Comparison of ENCODE assay signal across 8 cellular contexts in genomic region chr11:66069715-66070603, GRCh38. TPM values are rescaled to one million over a fixed set of nuclear protein-coding genes. Genes with fewer than 3 reads are reported as not detected.
A peak's percentile ranks its signal among the peaks of the same experiment; 100 is the strongest.
DNase-seq lines count a peak whose midpoint lies in the region; ATAC-seq and TF ChIP-seq lines count a peak whose summit lies in the region.

TSS of gene PACS1 (plus strand) at chr11:66070272. CDS start at chr11:66070487, 215 bp downstream.

- H3K4me3 ChIP-seq in fibroblast of the aortic adventitia (ENCODE audit: low read depth, low read length) = peak within 1 kb of the TSS; percentile 75

- no peak; the same call in 1 of the 2 replicates for TF ChIP-seq CTCF in 22Rv1 (IDR thresholded peaks at IDR 0.05)
- no peak for TF ChIP-seq CTCF in fibroblast of the aortic adventitia (IDR thresholded peaks at IDR 0.05; ENCODE audit: insufficient read depth, low read length)

- peak within 1 kb of the TSS; percentile 91 for H3K4me3 Mint-ChIP-seq in natural killer cell treated with Interleukin-12 subunit alpha and Interleukin-12 subunit beta and Interleukin-15 and Interleukin-18, amount 100 ng/mL, for 72 hours
- peak within 1 kb of the TSS; percentile 92 to 96 for H3K4me3 Mint-ChIP-seq in stimulated activated naive CD8-positive, alpha-beta T cell treated with anti-CD3 and anti-CD28 coated beads, Interleukin-15, amount 100 ng/mL, for 72 hours

- peak; percentile 63 for TF ChIP-seq POLR2A in GM18505 (IDR thresholded peaks at IDR 0.05; ENCODE audit: borderline replicate concordance, extremely low read depth, insufficient read depth, insufficient read length)

- ATAC-seq in GM18505 (IDR thresholded peaks at IDR 0.05; ENCODE audit: unreplicated experiment) (peak; percentile 61), HG03175 (IDR thresholded peaks at IDR 0.05; ENCODE audit: unreplicated experiment) (peak; percentile 57)
- peak; percentile 88 to 93 for ATAC-seq in natural killer cell treated with Interleukin-12 subunit alpha and Interleukin-12 subunit beta and Interleukin-15 and Interleukin-18, amount 100 ng/mL, for 72 hours
- peak; percentile 74 for ATAC-seq in stimulated activated naive CD8-positive, alpha-beta T cell treated with anti-CD3 and anti-CD28 coated beads, Interleukin-15, amount 100 ng/mL, for 72 hours

- peak within 1 kb of the TSS; percentile 78 for H3K27ac ChIP-seq in 22Rv1

- no peaks in the 10 kb centered on the region for H3K27me3 Mint-ChIP-seq in natural killer cell treated with Interleukin-12 subunit alpha and Interleukin-12 subunit beta and Interleukin-15 and Interleukin-18, amount 100 ng/mL, for 72 hours
- H3K27me3 Mint-ChIP-seq in stimulated activated naive CD8-positive, alpha-beta T cell treated with anti-CD3 and anti-CD28 coated beads, Interleukin-15, amount 100 ng/mL, for 72 hours = no peaks in the 10 kb centered on the region

- peaks cover 57 to 58% of the 10 kb centered on the region in 2 donors for H3K4me1 Mint-ChIP-seq in natural killer cell treated with Interleukin-12 subunit alpha and Interleukin-12 subunit beta and Interleukin-15 and Interleukin-18, amount 100 ng/mL, for 72 hours (ENCODE audit: low read depth in 2 of 2)
- H3K4me1 Mint-ChIP-seq in stimulated activated naive CD8-positive, alpha-beta T cell treated with anti-CD3 and anti-CD28 coated beads, Interleukin-15, amount 100 ng/mL, for 72 hours = peaks cover 64% of the 10 kb centered on the region

- DNase-seq in RPMI8226 (peak; percentile 88), fibroblast of the aortic adventitia (ENCODE audit: low read depth) (peak; percentile 83)
- DNase-seq in activated effector memory CD4-positive, alpha-beta T cell treated with anti-CD3 and anti-CD28 coated beads, Interleukin-2, amount 50 U/mL, for 16 hours = peak; percentile 92
- peak; percentile 94 for DNase-seq in natural killer cell treated with Interleukin-12 subunit alpha and Interleukin-12 subunit beta and Interleukin-15 and Interleukin-18, amount 100 ng/mL, for 72 hours (ENCODE audit: low spot score)
- DNase-seq in stimulated activated naive CD8-positive, alpha-beta T cell treated with anti-CD3 and anti-CD28 coated beads, Interleukin-15, amount 100 ng/mL, for 72 hours = peak; percentile 79 to 81

- H3K36me3 Mint-ChIP-seq in natural killer cell treated with Interleukin-12 subunit alpha and Interleukin-12 subunit beta and Interleukin-15 and Interleukin-18, amount 100 ng/mL, for 72 hours = peaks cover 20% of the 10 kb centered on the region

- peak within 1 kb of the TSS; percentile 92 to 95 for H3K27ac Mint-ChIP-seq in natural killer cell treated with Interleukin-12 subunit alpha and Interleukin-12 subunit beta and Interleukin-15 and Interleukin-18, amount 100 ng/mL, for 72 hours
- peak within 1 kb of the TSS; percentile 92 to 98 for H3K27ac Mint-ChIP-seq in stimulated activated naive CD8-positive, alpha-beta T cell treated with anti-CD3 and anti-CD28 coated beads, Interleukin-15, amount 100 ng/mL, for 72 hours

- no peaks in the 10 kb centered on the region for H3K9me3 Mint-ChIP-seq in natural killer cell treated with Interleukin-12 subunit alpha and Interleukin-12 subunit beta and Interleukin-15 and Interleukin-18, amount 100 ng/mL, for 72 hours
- no peaks in the 10 kb centered on the region for H3K9me3 Mint-ChIP-seq in stimulated activated naive CD8-positive, alpha-beta T cell treated with anti-CD3 and anti-CD28 coated beads, Interleukin-15, amount 100 ng/mL, for 72 hours

RNA-seq across cellular contexts. Expression of gene PACS1, which starts in this region (rescaled TPM):
- 18.6 and 31.5 TPM in 2 replicates for total RNA-seq in fibroblast of the aortic adventitia (ENCODE audit: low replicate concordance)
- 10 to 100 TPM; 64.3 to 73.3 TPM for total RNA-seq in natural killer cell treated with Interleukin-12 subunit alpha and Interleukin-12 subunit beta and Interleukin-15 and Interleukin-18, amount 100 ng/mL, for 72 hours

Comparison
In these comparisons a context has a peak if more than half of its experiments do, and no peak if none do; other contexts are left out.
1. Peak in every context shown above with its lines: DNase-seq, ATAC-seq, H3K4me3 ChIP-seq and H3K27ac ChIP-seq.